ENCODE assay signal across 12 cellular contexts in genomic region chr3:72153477-72154314, GRCh38.
A peak's percentile ranks its signal among the peaks of the same experiment; 100 is the strongest.
DNase-seq lines count a peak whose midpoint lies in the region; ATAC-seq and TF ChIP-seq lines count a peak whose summit lies in the region.
"Had no signal": no experiment of that assay in that cellular context is flagged by ENCODE, and none has a peak within 500 bp of the region (broad histone marks: within the 10 kb centered on the region; RNA-seq: fewer than 3 reads in every experiment).

No MANE protein-coding gene starts in this region.

- no peak for ATAC-seq in GM18861 (IDR thresholded peaks at IDR 0.05; ENCODE audit: unreplicated experiment)
- ATAC-seq: naive thymus-derived CD8-positive, alpha-beta T cell; stimulated activated naive CD8-positive, alpha-beta T cell treated with anti-CD3 and anti-CD28 coated beads, Interleukin-15, Interleukin-2, amounts not matched to agents 100 U/mL and 50 U/mL, for 24 hours had no signal

- no peaks in the 10 kb centered on the region for H3K27me3 ChIP-seq in prostate gland (replicated peaks; ENCODE audit: insufficient read depth)

- peaks cover 6% of the 10 kb centered on the region for H3K4me1 ChIP-seq in prostate gland (replicated peaks)

- no peak overlapping the region for H3K9ac ChIP-seq in SK-N-MC (ENCODE audit: insufficient read length)

- peak overlapping the region; percentile 52 for H3K27ac ChIP-seq in 22Rv1
- H3K27ac ChIP-seq in SK-N-MC: peak overlapping the region; percentile 86; the same call in 1 of the 2 replicates
- peak overlapping the region; percentile 58 for H3K27ac ChIP-seq in prostate gland
- H3K27ac ChIP-seq in RWPE1: no peak overlapping the region

- H3K36me3 ChIP-seq in SK-N-MC (ENCODE audit: insufficient read depth, low read length) (no peaks in the 10 kb centered on the region), prostate gland (no peaks in the 10 kb centered on the region)

- CTCF ChIA-PET in RWPE1 (lab: Yijun Ruan, JAX): interaction anchor here (0.5 to 0.6 kb wide), 2 partner anchors 186 to 720 kb away, joined by 5 to 8 read pairs; no protein-coding TSS in a partner anchor

- POLR2A ChIA-PET in RWPE1 (lab: Yijun Ruan, JAX; ENCODE audit: low non-redundant PET): no interaction called here

- TF ChIP-seq CTCF in 22Rv1 (IDR thresholded peaks at IDR 0.05): no peak
- TF ChIP-seq CTCF in prostate gland (IDR thresholded peaks at IDR 0.05): no peak
- TF ChIP-seq CTCF in RWPE1 (conservative IDR thresholded peaks at IDR 0.05; ENCODE audit: low read depth): no peak

- 70% methylated on average over 6 of the region's 6 CpGs for WGBS in prostate gland

- H3K4me3 ChIP-seq in SK-N-MC (peak overlapping the region; percentile 73), prostate gland (no peak overlapping the region)

- TF ChIP-seq POLR2A in prostate gland (IDR thresholded peaks at IDR 0.05): no peak

- intact Hi-C loops in prostate gland (cut with DNase I): loop anchor here (5.0 kb wide), 1 partner anchor 294 kb away; the partner anchor contains the start of gene RYBP

- H3K9me3 ChIP-seq in SK-N-MC (ENCODE audit: low read depth, low read length) (no peaks in the 10 kb centered on the region), prostate gland (no peaks in the 10 kb centered on the region)

- DNase-seq in SK-N-MC (ENCODE audit: low read depth, low spot score) (no peak), fibroblast of peridontal ligament (ENCODE audit: extremely low read depth) (peak; percentile 21), prostate gland (ENCODE audit: low spot score) (no peak), NCI-H774 (lab: John Stamatoyannopoulos, UW) (no peak), RWPE1 (ENCODE audit: low spot score) (no peak), hippocampal formation (lab: John Stamatoyannopoulos, UW) (no peak)
- DNase-seq: effector memory CD4-positive, alpha-beta T cell; Kasumi-1; naive thymus-derived CD8-positive, alpha-beta T cell; stimulated activated naive CD8-positive, alpha-beta T cell treated with anti-CD3 and anti-CD28 coated beads, Interleukin-15, Interleukin-2, amounts not matched to agents 100 U/mL and 50 U/mL, for 24 hours had no signal
